9 cellular contexts compared by ENCODE assay signal in genomic region chr17:2786176-2786881, GRCh38. TPM values are rescaled to one million over a fixed set of nuclear protein-coding genes. Genes with fewer than 3 reads are reported as not detected.
DNase-seq lines count a peak whose midpoint lies in the region; ATAC-seq and TF ChIP-seq lines count a peak whose summit lies in the region.
"Had no signal": no experiment of that assay in that cellular context is flagged by ENCODE, and none has a peak within 500 bp of the region (broad histone marks: within the 10 kb centered on the region; RNA-seq: fewer than 3 reads in every experiment).

No MANE protein-coding gene starts in this region.

- ATAC-seq in HCT116 (peak; percentile 98), Right ventricle myocardium inferior (peak; percentile 92)

- peaks cover 6% of the 10 kb centered on the region for H3K4me1 Mint-ChIP-seq in Caco-2 (ENCODE audit: low read depth, unreplicated experiment)
- H3K4me1 Mint-ChIP-seq in activated naive CD4-positive, alpha-beta T cell treated with anti-CD3 and anti-CD28 coated beads, Interleukin-2, amount 50 U/mL, for 24 hours = peaks cover 4% of the 10 kb centered on the region

- H3K79me2 ChIP-seq in HCT116 (ENCODE audit: insufficient read depth, low read length) (no peaks in the 10 kb centered on the region), SU-DHL-6 (ENCODE audit: insufficient read depth, low read length) (no peaks in the 10 kb centered on the region)

- TF ChIP-seq POLR2A in HCT116 (IDR thresholded peaks at IDR 0.05; ENCODE audit: borderline replicate concordance, extremely low read depth, insufficient read depth, insufficient read length) = no peak

- H3K36me3 ChIP-seq in Caco-2 (ENCODE audit: control insufficient read depth, insufficient read depth, low read length) (no peaks in the 10 kb centered on the region), HCT116 (ENCODE audit: control insufficient read depth in 1 of 2, insufficient read depth in 2 of 2, low read length in 2 of 2) (no peaks in the 10 kb centered on the region), SU-DHL-6 (ENCODE audit: low read length) (no peaks in the 10 kb centered on the region)

- BruUV-seq in Caco-2 (replicated peaks; lab: Mats Ljungman, UMichigan) (no TSS peak), HCT116 (replicated peaks; lab: Mats Ljungman, UMichigan) (no TSS peak)

- no peaks in the 10 kb centered on the region for H3K9me3 Mint-ChIP-seq in Caco-2 (ENCODE audit: unreplicated experiment)
- H3K9me3 Mint-ChIP-seq in activated naive CD4-positive, alpha-beta T cell treated with anti-CD3 and anti-CD28 coated beads, Interleukin-2, amount 50 U/mL, for 24 hours = no peaks in the 10 kb centered on the region

- no peaks in the 10 kb centered on the region for H3K27me3 ChIP-seq in Caco-2 (replicated peaks; ENCODE audit: control insufficient read depth, insufficient read depth, low read length)
- no peaks in the 10 kb centered on the region for H3K27me3 ChIP-seq in HCT116 (ENCODE audit: insufficient read depth, low read length)
- no peaks in the 10 kb centered on the region for H3K27me3 ChIP-seq in SU-DHL-6 (ENCODE audit: low read length)

- H3K4me1 ChIP-seq in Caco-2 (peaks cover 4% of the 10 kb centered on the region; the same call in 1 of the 2 replicates), HCT116 (ENCODE audit: control insufficient read depth in 1 of 2, insufficient read depth in 2 of 2, low read length in 2 of 2) (peaks cover 11 to 18% of the 10 kb centered on the region in 2 experiments)

- no peaks in the 10 kb centered on the region for H4K20me1 ChIP-seq in HCT116 (ENCODE audit: insufficient read depth)
- H4K20me1 ChIP-seq in SU-DHL-6 (ENCODE audit: low read depth, low read length) = no peaks in the 10 kb centered on the region

- no peaks in the 10 kb centered on the region for H3K36me3 Mint-ChIP-seq in Caco-2 (ENCODE audit: insufficient read depth, unreplicated experiment)
- H3K36me3 Mint-ChIP-seq in activated naive CD4-positive, alpha-beta T cell treated with anti-CD3 and anti-CD28 coated beads, Interleukin-2, amount 50 U/mL, for 24 hours = no peaks in the 10 kb centered on the region

- H3K9me2 ChIP-seq in HCT116 (ENCODE audit: insufficient read depth) = no peaks in the 10 kb centered on the region
- no peaks in the 10 kb centered on the region for H3K9me2 ChIP-seq in SU-DHL-6 (replicated peaks; ENCODE audit: insufficient read depth, low read length)

- no peak overlapping the region for H3K27ac Mint-ChIP-seq in Caco-2 (ENCODE audit: unreplicated experiment)
- no peak overlapping the region for H3K27ac Mint-ChIP-seq in activated naive CD4-positive, alpha-beta T cell treated with anti-CD3 and anti-CD28 coated beads, Interleukin-2, amount 50 U/mL, for 24 hours

- RAD21 ChIA-PET in HCT116 (lab: Charles Lee; ENCODE audit: low non-redundant PET in 1 of 2, low total read pairs in 2 of 2, uncharacterized antibody in 2 of 2, unreplicated experiment in 2 of 2) = no interaction called here

- peak; percentile 88 for TF ChIP-seq RAD21 in HCT116 (IDR thresholded peaks at IDR 0.05; ENCODE audit: low read depth)

- H3K4me3 ChIP-seq in Caco-2 (ENCODE audit: low read depth, low read length) (no peak overlapping the region), HCT116 (replicated peaks in 1 of 2; ENCODE audit: low read depth in 1 of 2, low read length in 2 of 2) (no peak overlapping the region), SU-DHL-6 (ENCODE audit: insufficient read depth, low read length, poor library complexity, severe bottlenecking) (no peak overlapping the region)

- no peaks in the 10 kb centered on the region for H3K27me3 Mint-ChIP-seq in Caco-2 (ENCODE audit: insufficient read depth, unreplicated experiment)
- no peaks in the 10 kb centered on the region for H3K27me3 Mint-ChIP-seq in activated naive CD4-positive, alpha-beta T cell treated with anti-CD3 and anti-CD28 coated beads, Interleukin-2, amount 50 U/mL, for 24 hours

- H3K9ac ChIP-seq in HCT116 (ENCODE audit: low read length) = no peak overlapping the region
- no peak overlapping the region for H3K9ac ChIP-seq in SU-DHL-6 (ENCODE audit: low read length)

- H2AFZ ChIP-seq in HCT116 (ENCODE audit: low read depth, low read length, poor library complexity, severe bottlenecking) (no peak overlapping the region), SU-DHL-6 (ENCODE audit: low read depth, low read length, severe bottlenecking) (no peak overlapping the region)

- H3K4me3 Mint-ChIP-seq in Caco-2 (ENCODE audit: unreplicated experiment) = no peak overlapping the region
- H3K4me3 Mint-ChIP-seq in activated naive CD4-positive, alpha-beta T cell treated with anti-CD3 and anti-CD28 coated beads, Interleukin-2, amount 50 U/mL, for 24 hours = peak overlapping the region; percentile 5

- H3K9me3 ChIP-seq in Caco-2 (no peaks in the 10 kb centered on the region), HCT116 (ENCODE audit: control insufficient read depth in 1 of 2, insufficient read depth in 1 of 2, low read depth in 1 of 2, low read length in 2 of 2) (no peaks in the 10 kb centered on the region), SU-DHL-6 (ENCODE audit: insufficient read depth, low read length) (no peaks in the 10 kb centered on the region)

- TF ChIP-seq CTCF in Caco-2 (IDR thresholded peaks at IDR 0.05; ENCODE audit: insufficient read depth in 1 of 2, low read depth in 1 of 2, low read length in 1 of 2, severe bottlenecking in 1 of 2, unreplicated experiment in 1 of 2) (peak; percentile 94 to 96), HCT116 (IDR thresholded peaks at IDR 0.05 in 2 of 3, conservative IDR thresholded peaks at IDR 0.05 in 1 of 3; ENCODE audit: borderline replicate concordance in 1 of 3, insufficient read depth in 1 of 3, low read depth in 2 of 3, low read length in 2 of 3) (peak; percentile 92 to 98 (median 95)), SU-DHL-6 (IDR thresholded peaks at IDR 0.05; ENCODE audit: insufficient read depth, low read length, poor library complexity, severe bottlenecking) (peak; percentile 89)

- peak overlapping the region; percentile 43 for H3K4me2 ChIP-seq in HCT116 (ENCODE audit: low read length)
- no peak overlapping the region for H3K4me2 ChIP-seq in SU-DHL-6 (ENCODE audit: low read depth, low read length, poor library complexity, severe bottlenecking)

- H3K27ac ChIP-seq in HCT116 (ENCODE audit: low read depth, low read length) (no peak overlapping the region), SU-DHL-6 (ENCODE audit: low read depth, low read length) (no peak overlapping the region)

- POLR2A ChIA-PET in Caco-2 (lab: Charles Lee) (interaction anchor here (1.1 kb wide), 1 partner anchor 12 kb away, joined by 5 read pairs; no protein-coding TSS in a partner anchor), HCT116 (lab: Charles Lee) (no interaction called here)

- intact Hi-C loops in Caco-2 (cut with micrococcal nuclease; ENCODE audit: unreplicated experiment) (loop anchor here (1.0 to 2.0 kb wide), 3 partner anchors 9 to 227 kb away; no protein-coding TSS in a partner anchor), HCT116 (cut with micrococcal nuclease) (no loop called here), Right ventricle myocardium inferior (cut with DNase I) (no loop called here), posterior vena cava (cut with DNase I) (no loop called here)

- DNase-seq in Caco-2 (peak; percentile 95 to 98), HCT116 (ENCODE audit: low read depth, low spot score) (peak; percentile 84), NCI-H1694 (lab: John Stamatoyannopoulos, UW) (peak; percentile 97), Right ventricle myocardium inferior (ENCODE audit: missing footprints) (peak; percentile 94), posterior vena cava (ENCODE audit: low spot score) (peak; percentile 95), ureter (ENCODE audit: low spot score) (peak; percentile 81)

- CTCF ChIA-PET in Caco-2 (lab: Charles Lee) = interaction anchor here (0.6 to 1.8 kb wide), 18 partner anchors 10 to 404 kb away, joined by 3 to 22 read pairs (median 4); no protein-coding TSS in a partner anchor
- CTCF ChIA-PET in HCT116 (lab: Charles Lee) = interaction anchor here (0.7 to 2.1 kb wide), 10 partner anchors 8 to 404 kb away, joined by 3 to 9 read pairs (median 3); no protein-coding TSS in a partner anchor

- no peaks in the 10 kb centered on the region for H3F3A ChIP-seq in SU-DHL-6 (ENCODE audit: insufficient read depth)

TF ChIP-seq in HCT116, 20 proteins besides CTCF, POLR2A, EP300 and RAD21:
- TF ChIP-seq SP1 (IDR thresholded peaks at IDR 0.05; ENCODE audit: low read depth) (no peak), ZFX (IDR thresholded peaks at IDR 0.05) (no peak), ZNF274 (IDR thresholded peaks at IDR 0.05; ENCODE audit: low read depth, low read length) (no peak), EGR1 (IDR thresholded peaks at IDR 0.05; ENCODE audit: low read depth) (no peak), YY1 (IDR thresholded peaks at IDR 0.05; ENCODE audit: extremely low read depth, insufficient replicate concordance, low read depth, low read length) (peak; percentile 93), TCF7L2 (IDR thresholded peaks at IDR 0.05; ENCODE audit: borderline replicate concordance, extremely low read depth, insufficient read depth, insufficient read length) (no peak)
- TF ChIP-seq, protein P1, sequence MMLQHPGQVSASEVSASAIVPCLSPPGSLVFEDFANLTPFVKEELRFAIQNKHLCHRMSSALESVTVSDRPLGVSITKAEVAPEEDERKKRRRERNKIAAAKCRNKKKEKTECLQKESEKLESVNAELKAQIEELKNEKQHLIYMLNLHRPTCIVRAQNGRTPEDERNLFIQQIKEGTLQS (IDR thresholded peaks at IDR 0.05) = no peak

RNA-seq across cellular contexts. Expression of gene RAP1GAP2, which starts 9.9 kb away (rescaled TPM):
- total RNA-seq in Caco-2 (2022) = 45.3 and 46.7 TPM in 2 replicates
- 54.6 TPM for total RNA-seq in HCT116 (2021; ENCODE audit: unreplicated experiment)
- 27.3 and 31.0 TPM in 2 replicates for polyA plus RNA-seq in HCT116 (2012)
- total RNA-seq in Right ventricle myocardium inferior = 57.2 TPM
- 1 to 10 TPM; 3.6 to 6.0 TPM for total RNA-seq in posterior vena cava
- 49.2 TPM for total RNA-seq in ureter

RNA-seq across cellular contexts. Expression of gene CCDC92B, which starts 36.9 kb away (rescaled TPM):
- total RNA-seq in Caco-2 (2022) (0.66 and 1.1 TPM in 2 replicates), HCT116 (2021; ENCODE audit: unreplicated experiment) (0.17 TPM), Right ventricle myocardium inferior (0.16 TPM), posterior vena cava (under 1 TPM; 0.05 to 0.23 TPM), ureter (1.0 TPM)
- polyA plus RNA-seq in HCT116 (2012) = 0.02 and 0.10 TPM in 2 replicates
- total RNA-seq: activated CD8-positive, alpha-beta memory T cell treated with anti-CD3 and anti-CD28 coated beads for 36 hours had no signal
